Comparison of ENCODE assay signal across 1 cellular context in the genomic region with DNA sequence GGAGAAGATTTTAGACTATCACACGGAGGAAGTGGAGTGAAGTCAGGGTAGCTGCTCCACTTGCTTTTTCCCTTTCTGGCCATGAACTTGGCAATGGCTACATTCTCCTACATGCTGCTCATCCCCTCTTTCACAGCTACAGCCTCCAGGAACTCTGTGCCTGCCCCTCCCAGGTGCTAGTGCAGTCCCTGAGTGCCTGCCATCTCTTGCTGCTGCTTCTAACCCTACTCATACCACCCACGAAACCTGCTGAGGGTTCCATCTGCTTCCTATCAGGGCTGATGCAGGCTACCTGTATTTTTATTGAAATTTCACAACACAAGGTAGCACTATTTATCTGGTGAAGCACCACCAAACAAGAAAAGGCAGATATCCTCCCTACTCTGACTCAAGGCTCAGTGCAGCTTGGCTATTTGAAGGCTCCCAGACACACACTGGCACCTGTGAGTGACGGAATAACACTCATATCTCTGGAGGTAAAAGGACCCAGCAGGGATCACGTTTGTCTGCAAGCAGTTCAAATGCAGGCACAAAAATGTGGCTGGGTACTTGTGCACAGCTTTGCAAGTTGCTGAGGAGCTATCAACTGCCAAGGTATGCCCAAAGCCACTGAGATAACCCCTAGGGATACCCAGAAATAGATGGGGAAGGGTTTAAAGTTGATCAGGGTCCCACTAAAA.
TF ChIP-seq lines count a peak whose summit lies in the region.

No MANE protein-coding gene starts in this region.

TF ChIP-seq in IMR-90, 13 proteins besides CTCF, POLR2A, EP300 and RAD21:
- TF ChIP-seq, protein P1, sequence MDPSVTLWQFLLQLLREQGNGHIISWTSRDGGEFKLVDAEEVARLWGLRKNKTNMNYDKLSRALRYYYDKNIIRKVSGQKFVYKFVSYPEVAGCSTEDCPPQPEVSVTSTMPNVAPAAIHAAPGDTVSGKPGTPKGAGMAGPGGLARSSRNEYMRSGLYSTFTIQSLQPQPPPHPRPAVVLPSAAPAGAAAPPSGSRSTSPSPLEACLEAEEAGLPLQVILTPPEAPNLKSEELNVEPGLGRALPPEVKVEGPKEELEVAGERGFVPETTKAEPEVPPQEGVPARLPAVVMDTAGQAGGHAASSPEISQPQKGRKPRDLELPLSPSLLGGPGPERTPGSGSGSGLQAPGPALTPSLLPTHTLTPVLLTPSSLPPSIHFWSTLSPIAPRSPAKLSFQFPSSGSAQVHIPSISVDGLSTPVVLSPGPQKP (IDR thresholded peaks at IDR 0.05; ENCODE audit: borderline replicate concordance, low read depth, low read length): no peak
- TF ChIP-seq NFE2L2 (IDR thresholded peaks at IDR 0.05; ENCODE audit: low read depth, low read length) (no peak), FOS (IDR thresholded peaks at IDR 0.05; ENCODE audit: low read depth, low read length) (no peak), RCOR1 (IDR thresholded peaks at IDR 0.05; ENCODE audit: insufficient replicate concordance, low read length) (no peak), SMC3 (IDR thresholded peaks at IDR 0.05; ENCODE audit: low read depth, low read length) (no peak), RFX5 (IDR thresholded peaks at IDR 0.05; ENCODE audit: low read depth, low read length) (no peak), MXI1 (IDR thresholded peaks at IDR 0.05; ENCODE audit: borderline replicate concordance, low read depth, low read length) (no peak), CHD1 (IDR thresholded peaks at IDR 0.05; ENCODE audit: low read depth, low read length) (no peak), BHLHE40 (IDR thresholded peaks at IDR 0.05; ENCODE audit: low read depth, low read length) (no peak), MAFK (IDR thresholded peaks at IDR 0.05; ENCODE audit: low read depth, low read length) (no peak), CEBPB (IDR thresholded peaks at IDR 0.05; ENCODE audit: low read depth, low read length) (no peak), MAZ (IDR thresholded peaks at IDR 0.05; ENCODE audit: borderline replicate concordance, low read depth, low read length) (no peak)
- TF ChIP-seq, protein P2, sequence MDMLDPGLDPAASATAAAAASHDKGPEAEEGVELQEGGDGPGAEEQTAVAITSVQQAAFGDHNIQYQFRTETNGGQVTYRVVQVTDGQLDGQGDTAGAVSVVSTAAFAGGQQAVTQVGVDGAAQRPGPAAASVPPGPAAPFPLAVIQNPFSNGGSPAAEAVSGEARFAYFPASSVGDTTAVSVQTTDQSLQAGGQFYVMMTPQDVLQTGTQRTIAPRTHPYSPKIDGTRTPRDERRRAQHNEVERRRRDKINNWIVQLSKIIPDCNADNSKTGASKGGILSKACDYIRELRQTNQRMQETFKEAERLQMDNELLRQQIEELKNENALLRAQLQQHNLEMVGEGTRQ (IDR thresholded peaks at IDR 0.05; ENCODE audit: low read depth, low read length): no peak
